ENCODE assay signal across 22 cellular contexts in genomic region chr2:39153312-39153711, GRCh38.
"Had no signal": no experiment of that assay in that cellular context is flagged by ENCODE, and none has a peak within 500 bp of the region (broad histone marks: within the 10 kb centered on the region; RNA-seq: fewer than 3 reads in every experiment).

No MANE protein-coding gene starts in this region.

- DNase-seq: activated CD4-positive, alpha-beta memory T cell treated with anti-CD3 and anti-CD28 coated beads for 36 hours; activated gamma-delta T cell treated with Interleukin-2 at 50 U/mL for 16 hours; activated naive CD8-positive, alpha-beta T cell treated with anti-CD3 and anti-CD28 coated beads for 36 hours; activated T-cell treated with anti-CD3 and anti-CD28 coated beads, Interleukin-2, amount 50 U/mL, for 48 hours; aorta; effector memory CD4-positive, alpha-beta T cell; left ventricle myocardium inferior; mesendoderm; occipital lobe; psoas muscle; sigmoid colon; stimulated activated CD4-positive, alpha-beta T cell treated with anti-CD3 and anti-CD28 coated beads, Interleukin-4, amount 100 ng/mL, for 1 hour; stimulated activated CD8-positive, alpha-beta memory T cell treated with anti-CD3 and anti-CD28 coated beads, Interleukin-4, amount 100 ng/mL, for 48 hours; stimulated activated naive CD8-positive, alpha-beta T cell treated with anti-CD3 and anti-CD28 coated beads, Interleukin-15, Interleukin-2, amounts not matched to agents 100 U/mL and 50 U/mL, for 24 hours; T1000; testis had no signal

- H3K27ac Mint-ChIP-seq: activated CD4-positive, alpha-beta memory T cell treated with anti-CD3 and anti-CD28 coated beads for 36 hours; activated naive CD8-positive, alpha-beta T cell treated with anti-CD3 and anti-CD28 coated beads for 36 hours; nephron had no signal

- H3K27me3 Mint-ChIP-seq: activated CD4-positive, alpha-beta memory T cell treated with anti-CD3 and anti-CD28 coated beads for 36 hours; activated naive CD8-positive, alpha-beta T cell treated with anti-CD3 and anti-CD28 coated beads for 36 hours had no signal

- H3K4me1 ChIP-seq: left ventricle myocardium inferior, sigmoid colon, testis had no signal

- H3K27ac ChIP-seq: cardiac muscle cell, coronary artery, epithelial cell of prostate, gastroesophageal sphincter, left ventricle myocardium inferior, psoas muscle, sigmoid colon, testis had no signal

- H3K4me3 ChIP-seq: cardiac muscle cell, coronary artery, gastroesophageal sphincter, left ventricle myocardium inferior, psoas muscle, sigmoid colon, testis had no signal

- H3K4me3 Mint-ChIP-seq: activated CD4-positive, alpha-beta memory T cell treated with anti-CD3 and anti-CD28 coated beads for 36 hours; activated naive CD8-positive, alpha-beta T cell treated with anti-CD3 and anti-CD28 coated beads for 36 hours; nephron had no signal

- H3K36me3 Mint-ChIP-seq: activated CD4-positive, alpha-beta memory T cell treated with anti-CD3 and anti-CD28 coated beads for 36 hours; activated naive CD8-positive, alpha-beta T cell treated with anti-CD3 and anti-CD28 coated beads for 36 hours had no signal

- H3K4me1 Mint-ChIP-seq: nephron had no signal

- H3K9me3 ChIP-seq: gastroesophageal sphincter, left ventricle myocardium inferior, psoas muscle, sigmoid colon, testis had no signal

- H3K36me3 ChIP-seq: cardiac muscle cell, gastroesophageal sphincter, left ventricle myocardium inferior, sigmoid colon had no signal

- H3K9me3 Mint-ChIP-seq: activated CD4-positive, alpha-beta memory T cell treated with anti-CD3 and anti-CD28 coated beads for 36 hours; activated naive CD8-positive, alpha-beta T cell treated with anti-CD3 and anti-CD28 coated beads for 36 hours; nephron had no signal

- ATAC-seq: gastroesophageal sphincter; psoas muscle; stimulated activated naive CD8-positive, alpha-beta T cell treated with anti-CD3 and anti-CD28 coated beads, Interleukin-15, Interleukin-2, amounts not matched to agents 100 U/mL and 50 U/mL, for 24 hours had no signal

- H3K27me3 ChIP-seq: cardiac muscle cell, gastroesophageal sphincter, sigmoid colon, testis had no signal

- FAIRE-seq: keratinocyte had no signal
